Comparison of ENCODE assay signal across 8 cellular contexts in the genomic region with DNA sequence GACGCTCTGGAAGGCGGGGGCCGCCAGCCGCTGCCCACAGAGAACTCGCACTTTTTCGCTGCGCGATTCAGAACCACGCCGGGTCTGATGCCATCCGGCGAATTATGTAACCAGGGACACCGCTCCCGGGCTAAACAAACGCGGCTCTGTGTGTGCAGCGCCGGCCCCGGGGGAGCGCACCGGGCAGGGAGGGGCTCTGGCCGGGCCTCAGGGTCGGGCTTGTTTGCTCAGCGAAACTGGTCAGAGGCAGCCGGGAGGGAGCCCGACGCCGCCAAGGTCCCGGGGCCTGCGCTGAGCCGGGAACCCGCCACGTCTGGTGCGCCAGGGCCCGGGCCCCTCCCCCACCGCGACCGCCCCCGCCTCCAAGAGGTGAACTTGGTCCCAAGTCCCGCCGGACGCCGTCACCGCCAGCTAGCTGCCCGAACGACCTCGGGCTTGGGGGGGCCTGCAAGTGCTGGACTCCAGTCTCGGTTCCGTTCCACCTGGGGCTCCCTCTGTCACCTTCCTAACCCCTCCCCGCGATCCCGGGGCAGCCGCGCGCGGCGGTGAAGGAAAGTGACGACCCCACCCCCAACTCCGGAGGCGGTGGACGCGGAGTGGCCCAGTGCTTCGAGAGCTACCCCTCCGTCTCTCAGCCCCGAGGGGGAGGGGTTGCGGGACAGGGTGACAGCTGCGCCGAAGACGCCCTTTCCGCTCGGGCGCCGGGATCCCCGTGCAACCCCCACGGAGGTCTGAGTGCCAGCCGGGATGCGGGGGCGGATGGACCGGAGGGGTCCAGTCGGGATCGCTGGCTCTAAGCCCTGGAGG. TPM values are rescaled to one million over a fixed set of nuclear protein-coding genes. Genes with fewer than 3 reads are reported as not detected.
A peak's percentile ranks its signal among the peaks of the same experiment; 100 is the strongest.
DNase-seq lines count a peak whose midpoint lies in the region; ATAC-seq and TF ChIP-seq lines count a peak whose summit lies in the region.

No MANE protein-coding gene starts in this region.

- H3K27ac ChIP-seq in Panc1 (ENCODE audit: low read length) (peak overlapping the region; percentile 94), tibial nerve (peak overlapping the region; percentile 99 to 100 (median 100))

- peak overlapping the region; percentile 35 for H3K27ac Mint-ChIP-seq in neural crest cell (ENCODE audit: unreplicated experiment)

- TF ChIP-seq EP300 in tibial nerve (IDR thresholded peaks at IDR 0.05): peak in 1 of 2 donors; percentile 79

- intact Hi-C loops in Panc1 (cut with micrococcal nuclease; ENCODE audit: unreplicated experiment): no loop called here

- CTCF ChIA-PET in Panc1 (lab: Charles Lee): interaction anchor here (0.6 to 1.0 kb wide), 2 partner anchors 12 to 14 kb away, joined by 5 to 11 read pairs; no protein-coding TSS in a partner anchor

- H3K4me3 Mint-ChIP-seq in neural crest cell: peak overlapping the region; percentile 93

- peak; percentile 71 for DNase-seq in SIG-M5 treated with dmso at 0.1 percent for 504 hours (lab: John Stamatoyannopoulos, UW; ENCODE audit: unreplicated experiment)
- DNase-seq in SIG-M5 (lab: John Stamatoyannopoulos, UW): no peak
- no peak for DNase-seq in Panc1 (ENCODE audit: low read depth, low spot score)
- peak; percentile 45 for DNase-seq in activated gamma-delta T cell treated with anti-CD3 and anti-CD28 coated beads, Interleukin-2, amount 50 U/mL, for 16 hours (ENCODE audit: low read depth)
- peak in 1 of 2 donors; percentile 69 for DNase-seq in foreskin fibroblast
- peak; percentile 52 for DNase-seq in neural crest cell (ENCODE audit: low read depth, low spot score)
- DNase-seq in tibial nerve (ENCODE audit: low spot score in 2 of 2): peak; percentile 58 to 81

- H3K4me1 Mint-ChIP-seq in neural crest cell: peaks cover 49% of the 10 kb centered on the region

- in situ Hi-C loops in Panc1 (cut with HindIII; ENCODE audit: low pct_unique_long_range_greater_than_20kb, low sequenced_read_pairs): no loop called here

- POLR2A ChIA-PET in Panc1 (lab: Charles Lee): interaction anchor here (1.6 to 1.8 kb wide), 3 partner anchors 43 to 52 kb away, joined by 3 to 23 read pairs (median 12); no protein-coding TSS in a partner anchor

- H3K27me3 Mint-ChIP-seq in neural crest cell (ENCODE audit: low read depth): peaks cover 4% of the 10 kb centered on the region

- H3K36me3 Mint-ChIP-seq in neural crest cell (ENCODE audit: low read depth): no peaks in the 10 kb centered on the region

- ATAC-seq in HG03045 (IDR thresholded peaks at IDR 0.05; ENCODE audit: unreplicated experiment): peak; percentile 35
- ATAC-seq in Panc1: peak; percentile 54

- BruUV-seq in Panc1 (replicated peaks; lab: Mats Ljungman, UMichigan): no TSS peak

- H3K4me1 ChIP-seq in Panc1 (ENCODE audit: control insufficient read depth, insufficient read depth, low read length) (peaks cover 41% of the 10 kb centered on the region), tibial nerve (peaks cover 4 to 52% (median 36%) of the 10 kb centered on the region in 4 donors)

- 0 to 1% methylated on average over 39 to 53 of the region's 81 CpGs for whole genome bisulfite sequencing in tibial nerve, 2 donors

- TF ChIP-seq CTCF in Panc1 (IDR thresholded peaks at IDR 0.05) (no peak), foreskin fibroblast (IDR thresholded peaks at IDR 0.05; ENCODE audit: low read depth, low read length) (no peak), neural crest cell (conservative IDR thresholded peaks at IDR 0.05) (no peak), tibial nerve (IDR thresholded peaks at IDR 0.05) (peak in 1 of 5 experiments; percentile 5)

- no peaks in the 10 kb centered on the region for H3K9me3 Mint-ChIP-seq in neural crest cell

- peak overlapping the region; percentile 93 to 94 for H3K4me3 ChIP-seq in Panc1 (ENCODE audit: low read depth in 2 of 2, low read length in 2 of 2)
- peak overlapping the region; percentile 97 to 99 for H3K4me3 ChIP-seq in foreskin fibroblast (ENCODE audit: low read depth in 1 of 2, low read length in 2 of 2)
- H3K4me3 ChIP-seq in tibial nerve: peak overlapping the region; percentile 89 to 99 (median 94)

- peak; percentile 23 to 53 for TF ChIP-seq POLR2A in tibial nerve (IDR thresholded peaks at IDR 0.05)

- H3K9me3 ChIP-seq in Panc1 (ENCODE audit: control insufficient read depth, insufficient read depth, low read depth, low read length) (no peaks in the 10 kb centered on the region), tibial nerve (no peaks in the 10 kb centered on the region)

- H3K36me3 ChIP-seq in Panc1 (ENCODE audit: control insufficient read depth, insufficient read depth, low read length) (peaks cover 8% of the 10 kb centered on the region; the same call in 1 of the 2 replicates), tibial nerve (no peaks in the 10 kb centered on the region)

- no peaks in the 10 kb centered on the region for H3K27me3 ChIP-seq in Panc1 (ENCODE audit: control insufficient read depth, insufficient read depth, low read length)
- H3K27me3 ChIP-seq in tibial nerve: no peaks in the 10 kb centered on the region

RNA-seq across cellular contexts. Expression of a gene that starts 0.8 kb away (rescaled TPM):
- total RNA-seq in Panc1 (2021; ENCODE audit: unreplicated experiment) (120 TPM), neural crest cell (83.2 and 83.4 TPM in 2 replicates), tibial nerve (100 to 1,000 TPM; 117 to 141 (median 123) TPM)
- 141 TPM for polyA plus RNA-seq in Panc1 (2012; ENCODE audit: insufficient read length)

RNA-seq across cellular contexts. Expression of a gene that starts 27.1 kb away (rescaled TPM):
- 3.1 TPM for total RNA-seq in Panc1 (2021; ENCODE audit: unreplicated experiment)
- polyA plus RNA-seq in Panc1 (2012; ENCODE audit: insufficient read length): 2.6 TPM
- total RNA-seq in neural crest cell: 1.6 and 1.7 TPM in 2 replicates
- total RNA-seq in tibial nerve: 1 to 10 TPM; 2.3 to 4.2 (median 3.3) TPM

Comparison
In these comparisons a context has a peak if more than half of its experiments do, and no peak if none do; other contexts are left out.
1. DNase-seq: peak in SIG-M5 treated with dmso at 0.1 percent for 504 hours (single experiment), activated gamma-delta T cell treated with anti-CD3 and anti-CD28 coated beads, Interleukin-2, amount 50 U/mL, for 16 hours (single experiment), neural crest cell (single experiment) and tibial nerve (2 of 2); none in SIG-M5 (single experiment) and Panc1 (single experiment).
2. Peak in every context shown above with its lines, with median percentiles within 50 percentile points of each other: H3K4me3 ChIP-seq.